ENCODE assay signal across 9 cellular contexts in the genomic region with DNA sequence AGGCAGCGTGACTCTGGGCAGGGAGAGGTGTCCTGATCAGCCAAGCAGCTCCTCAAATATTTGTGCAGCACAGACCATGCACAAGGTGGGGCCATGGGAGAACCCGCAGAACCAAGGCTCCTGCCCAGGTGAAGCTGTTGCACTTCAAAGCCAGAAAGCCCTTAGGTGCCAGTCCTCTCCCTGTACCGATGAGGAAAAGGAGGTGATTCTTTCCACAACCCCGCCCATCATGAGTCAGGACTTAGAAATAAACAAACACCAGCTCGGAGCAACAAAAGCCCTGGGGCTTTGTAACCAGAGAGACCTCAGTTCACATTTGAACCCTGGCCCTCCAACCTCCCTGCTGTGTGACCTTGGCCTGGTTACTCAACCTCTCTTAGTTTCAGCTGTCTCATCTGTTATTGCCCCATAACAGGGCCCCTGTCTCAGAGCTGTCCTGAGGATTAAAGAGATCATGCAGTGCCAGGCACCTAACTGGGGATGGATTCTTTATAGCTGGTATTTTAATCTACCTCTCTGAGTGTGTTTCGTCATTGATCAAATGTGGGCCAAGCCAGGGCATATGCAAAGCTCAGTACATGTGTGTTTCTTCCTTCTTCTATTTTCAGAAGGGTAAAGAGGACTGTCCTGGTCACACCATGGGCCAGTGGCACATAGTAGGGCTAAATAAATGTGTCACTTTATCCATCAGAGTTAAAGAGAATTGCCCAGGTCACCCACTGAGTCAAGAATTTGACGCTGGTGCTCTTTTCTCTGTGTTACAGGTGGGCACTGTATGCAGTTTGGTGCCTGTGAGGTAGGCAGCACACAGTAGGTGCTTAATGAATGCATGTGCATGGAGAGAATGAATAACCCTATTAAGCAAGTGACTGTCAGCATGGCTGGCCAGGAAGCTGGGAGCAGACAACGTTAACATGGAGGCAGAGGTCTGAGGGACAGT. TPM values are rescaled to one million over a fixed set of nuclear protein-coding genes. Genes with fewer than 3 reads are reported as not detected.
A peak's percentile ranks its signal among the peaks of the same experiment; 100 is the strongest.
DNase-seq lines count a peak whose midpoint lies in the region; ATAC-seq and TF ChIP-seq lines count a peak whose summit lies in the region.
"Had no signal": no experiment of that assay in that cellular context is flagged by ENCODE, and none has a peak within 500 bp of the region (broad histone marks: within the 10 kb centered on the region; RNA-seq: fewer than 3 reads in every experiment).

No MANE protein-coding gene starts in this region.

- H3K9ac ChIP-seq in adipocyte (ENCODE audit: low read length), result no peak overlapping the region

- H3K4me3 Mint-ChIP-seq in activated CD8-positive, alpha-beta T cell treated with anti-CD3 and anti-CD28 coated beads for 36 hours, result no peak overlapping the region
- no peak overlapping the region for H3K4me3 Mint-ChIP-seq in activated CD4-positive, alpha-beta T cell treated with anti-CD3 and anti-CD28 coated beads for 36 hours

- ATAC-seq in activated CD8-positive, alpha-beta T cell treated with anti-CD3 and anti-CD28 coated beads for 36 hours, result no peak
- no peak for ATAC-seq in activated CD4-positive, alpha-beta T cell treated with anti-CD3 and anti-CD28 coated beads for 36 hours

- no peaks in the 10 kb centered on the region for H3K9me3 Mint-ChIP-seq in activated CD8-positive, alpha-beta T cell treated with anti-CD3 and anti-CD28 coated beads for 36 hours
- H3K9me3 Mint-ChIP-seq in activated CD4-positive, alpha-beta T cell treated with anti-CD3 and anti-CD28 coated beads for 36 hours (ENCODE audit: low read depth), result no peaks in the 10 kb centered on the region

- H3K4me1 ChIP-seq in adipocyte (ENCODE audit: control insufficient read depth, insufficient read depth, low read length), result peaks cover 8% of the 10 kb centered on the region

- no peak for TF ChIP-seq CTCF in AG10803 (conservative IDR thresholded peaks at IDR 0.05; ENCODE audit: low read length)
- TF ChIP-seq CTCF in activated CD8-positive, alpha-beta T cell treated with anti-CD3 and anti-CD28 coated beads for 36 hours (IDR thresholded peaks at IDR 0.05), result no peak

- POLR2A ChIA-PET in activated CD8-positive, alpha-beta T cell treated with anti-CD3 and anti-CD28 coated beads for 36 hours (lab: Charles Lee), result no interaction called here
- POLR2A ChIA-PET in activated CD4-positive, alpha-beta T cell treated with anti-CD3 and anti-CD28 coated beads for 36 hours (lab: Charles Lee), result no interaction called here

- H3K36me3 ChIP-seq in adipocyte (ENCODE audit: control insufficient read depth, insufficient read depth, low read length, severe bottlenecking), result no peaks in the 10 kb centered on the region
- H3K36me3 ChIP-seq: cardiac muscle cell had no signal

- CTCF ChIA-PET in activated CD8-positive, alpha-beta T cell treated with anti-CD3 and anti-CD28 coated beads for 36 hours (lab: Charles Lee), result interaction anchor here (1.3 kb wide), 1 partner anchor 65 kb away, joined by 5 read pairs; no protein-coding TSS in a partner anchor
- CTCF ChIA-PET in activated CD4-positive, alpha-beta T cell treated with anti-CD3 and anti-CD28 coated beads for 36 hours (lab: Charles Lee), result interaction anchor here (1.0 kb wide), 1 partner anchor 57 kb away, joined by 5 read pairs; no protein-coding TSS in a partner anchor

- no peak overlapping the region for H3K27ac Mint-ChIP-seq in activated CD8-positive, alpha-beta T cell treated with anti-CD3 and anti-CD28 coated beads for 36 hours
- no peak overlapping the region for H3K27ac Mint-ChIP-seq in activated CD4-positive, alpha-beta T cell treated with anti-CD3 and anti-CD28 coated beads for 36 hours

- DNase-seq in AG10803 (ENCODE audit: low read depth) (peak; percentile 8), HS-5 (ENCODE audit: low read depth) (peak; percentile 9), adipocyte (ENCODE audit: low read depth) (peak; percentile 62), kidney tubule cell (ENCODE audit: low spot score) (peak; percentile 70), NOMO-1 treated with dmso at 0.1 percent for 144 hours (lab: John Stamatoyannopoulos, UW; ENCODE audit: unreplicated experiment) (no peak)
- DNase-seq in activated CD8-positive, alpha-beta T cell treated with anti-CD3 and anti-CD28 coated beads for 36 hours, result no peak
- DNase-seq in NK-92 treated with Interleukin-12 subunit alpha and Interleukin-12 subunit beta, amount 100 ng/mL, for 24 hours (lab: John Stamatoyannopoulos, UW), result no peak
- DNase-seq in activated CD4-positive, alpha-beta T cell treated with anti-CD3 and anti-CD28 coated beads for 36 hours, result no peak

- no peaks in the 10 kb centered on the region for H3K9me3 ChIP-seq in adipocyte (ENCODE audit: control insufficient read depth, low read length)

- no peaks in the 10 kb centered on the region for H3K4me1 Mint-ChIP-seq in activated CD8-positive, alpha-beta T cell treated with anti-CD3 and anti-CD28 coated beads for 36 hours (ENCODE audit: low read depth)
- no peaks in the 10 kb centered on the region for H3K4me1 Mint-ChIP-seq in activated CD4-positive, alpha-beta T cell treated with anti-CD3 and anti-CD28 coated beads for 36 hours

- H3K4me3 ChIP-seq in AG10803 (ENCODE audit: low read length), result no peak overlapping the region
- no peak overlapping the region for H3K4me3 ChIP-seq in adipocyte (ENCODE audit: low read length)
- H3K4me3 ChIP-seq: cardiac muscle cell had no signal

- H3K27me3 Mint-ChIP-seq in activated CD8-positive, alpha-beta T cell treated with anti-CD3 and anti-CD28 coated beads for 36 hours, result no peaks in the 10 kb centered on the region
- no peaks in the 10 kb centered on the region for H3K27me3 Mint-ChIP-seq in activated CD4-positive, alpha-beta T cell treated with anti-CD3 and anti-CD28 coated beads for 36 hours

- peaks cover 32% of the 10 kb centered on the region for H3K27me3 ChIP-seq in adipocyte (replicated peaks; ENCODE audit: control insufficient read depth, insufficient read depth, low read length)
- H3K27me3 ChIP-seq: cardiac muscle cell had no signal

- intact Hi-C loops in activated CD8-positive, alpha-beta T cell treated with anti-CD3 and anti-CD28 coated beads for 36 hours (cut with micrococcal nuclease), result no loop called here
- intact Hi-C loops in activated CD4-positive, alpha-beta T cell treated with anti-CD3 and anti-CD28 coated beads for 36 hours (cut with DNase I, micrococcal nuclease), result no loop called here

- H3K36me3 Mint-ChIP-seq in activated CD8-positive, alpha-beta T cell treated with anti-CD3 and anti-CD28 coated beads for 36 hours (ENCODE audit: low read depth), result no peaks in the 10 kb centered on the region
- no peaks in the 10 kb centered on the region for H3K36me3 Mint-ChIP-seq in activated CD4-positive, alpha-beta T cell treated with anti-CD3 and anti-CD28 coated beads for 36 hours (ENCODE audit: low read depth)

RNA-seq across cellular contexts. Expression of a gene that starts 1.4 kb away (rescaled TPM):
- total RNA-seq in activated CD8-positive, alpha-beta T cell treated with anti-CD3 and anti-CD28 coated beads for 36 hours, result not detected
- not detected for total RNA-seq in activated CD4-positive, alpha-beta T cell treated with anti-CD3 and anti-CD28 coated beads for 36 hours
- total RNA-seq: cardiac muscle cell had no signal

RNA-seq across cellular contexts. Expression of a gene that starts 36.4 kb away (rescaled TPM):
- 100 to 1,000 TPM in 1 of 2 experiments, 10 to 100 TPM in 1; 93.4 to 109 TPM for total RNA-seq in activated CD8-positive, alpha-beta T cell treated with anti-CD3 and anti-CD28 coated beads for 36 hours
- 100 to 1,000 TPM in 1 of 2 experiments, 10 to 100 TPM in 1; 99.3 to 120 TPM for total RNA-seq in activated CD4-positive, alpha-beta T cell treated with anti-CD3 and anti-CD28 coated beads for 36 hours

RNA-seq across cellular contexts. Expression of a gene that starts 36.8 kb away (rescaled TPM):
- 10 to 100 TPM; 11.1 to 11.2 TPM for total RNA-seq in activated CD8-positive, alpha-beta T cell treated with anti-CD3 and anti-CD28 coated beads for 36 hours
- 10 to 100 TPM; 14.0 to 14.2 TPM for total RNA-seq in activated CD4-positive, alpha-beta T cell treated with anti-CD3 and anti-CD28 coated beads for 36 hours

Comparison
In these comparisons a context has a peak if more than half of its experiments do, and no peak if none do; other contexts are left out.
1. DNase-seq: peak in AG10803 (single experiment), HS-5 (single experiment), adipocyte (single experiment) and kidney tubule cell (single experiment); none in NOMO-1 treated with dmso at 0.1 percent for 144 hours (single experiment), activated CD8-positive, alpha-beta T cell treated with anti-CD3 and anti-CD28 coated beads for 36 hours (single experiment), NK-92 treated with Interleukin-12 subunit alpha and Interleukin-12 subunit beta, amount 100 ng/mL, for 24 hours (single experiment) and activated CD4-positive, alpha-beta T cell treated with anti-CD3 and anti-CD28 coated beads for 36 hours (single experiment).